In the genomic region with DNA sequence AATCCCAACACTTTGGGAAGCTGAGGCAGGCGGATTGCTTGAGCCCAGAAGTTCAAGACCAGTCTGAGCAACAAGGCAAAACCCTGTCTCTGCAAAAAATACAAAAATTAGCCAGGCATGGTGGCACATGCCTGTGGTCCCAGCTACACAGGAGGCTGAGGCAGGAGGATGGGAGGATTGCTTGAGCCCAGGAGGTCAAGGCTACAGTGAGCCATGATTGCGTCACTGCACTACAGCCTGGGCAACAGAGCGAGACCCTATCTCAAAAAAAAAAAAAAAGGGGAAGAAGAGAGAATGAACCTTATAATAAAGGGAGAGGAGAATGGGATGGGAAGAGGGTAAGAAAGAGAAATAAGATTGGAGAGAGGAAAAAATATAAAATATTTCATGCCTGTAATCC, we compare ENCODE assay signal across 6 cellular contexts. TPM values are rescaled to one million over a fixed set of nuclear protein-coding genes. Genes with fewer than 3 reads are reported as not detected.
A peak's percentile ranks its signal among the peaks of the same experiment; 100 is the strongest.
DNase-seq lines count a peak whose midpoint lies in the region; ATAC-seq, FAIRE-seq and TF ChIP-seq lines count a peak whose summit lies in the region.
"Not testable (repeated sequence)": the region's sequence is repeated elsewhere in the genome, so short reads cannot be mapped to it uniquely, and the experiment has no call there.

No MANE protein-coding gene starts in this region.

- DNase-seq in CD14-positive monocyte (ENCODE audit: low spot score); caudate nucleus (lab: John Stamatoyannopoulos, UW); HepG2 (ENCODE audit: low spot score): not testable (repeated sequence)

- 100% methylated on average over 3 of the region's 3 CpGs for WGBS in HepG2 (ENCODE audit: low lambda C conversion rate)

- ATAC-seq in activated T-helper 17 cell treated with anti-CD3 and anti-CD28 coated beads, Interleukin-2, amount 50 U/mL, for 72 hours (replicated peaks); HepG2: not testable (repeated sequence)

- intact Hi-C loops in CD14-positive monocyte (cut with micrococcal nuclease), result not testable (repeated sequence)
- intact Hi-C loops in HepG2 (cut with micrococcal nuclease; ENCODE audit: unreplicated experiment), result loop anchor here (10.0 kb wide), 1 partner anchor 56 kb away; no protein-coding TSS in a partner anchor

- H3K79me2 ChIP-seq in HepG2 (ENCODE audit: insufficient read depth, low read length), result not testable (repeated sequence)

- not testable (repeated sequence) for H4K20me1 ChIP-seq in HepG2 (ENCODE audit: insufficient read depth, low read length)

- H2AFZ ChIP-seq in HepG2 (ENCODE audit: low read length), result not testable (repeated sequence)

- H3K4me1 Mint-ChIP-seq in CD14-positive monocyte; activated T-helper 17 cell treated with anti-CD3 and anti-CD28 coated beads, Interleukin-2, amount 50 U/mL, for 72 hours: not testable (repeated sequence)

- POLR2A ChIA-PET in HepG2 (lab: Yijun Ruan, JAX), result not testable (repeated sequence)

- TF ChIP-seq POLR2A in HepG2 (IDR thresholded peaks at IDR 0.05; ENCODE audit: insufficient read depth in 1 of 2, low read depth in 2 of 2, low read length in 2 of 2), result not testable (repeated sequence)

- not testable (repeated sequence) for H3K4me3 ChIP-seq in HepG2 (replicated peaks in 1 of 3; ENCODE audit: insufficient read depth in 1 of 3, low read depth in 2 of 3, low read length in 3 of 3); rectal smooth muscle tissue (ENCODE audit: low read length)

- TF ChIP-seq EP300 in Ishikawa (IDR thresholded peaks at IDR 0.05; ENCODE audit: borderline replicate concordance); HepG2 (IDR thresholded peaks at IDR 0.05; ENCODE audit: low read depth in 2 of 2, low read length in 2 of 2); HepG2 (CRISPR knock-in tag; IDR thresholded peaks at IDR 0.05; ENCODE audit: borderline replicate concordance): not testable (repeated sequence)

- H3K27me3 Mint-ChIP-seq in CD14-positive monocyte (ENCODE audit: low read depth in 3 of 3); activated T-helper 17 cell treated with anti-CD3 and anti-CD28 coated beads, Interleukin-2, amount 50 U/mL, for 72 hours: not testable (repeated sequence)

- H3K36me3 ChIP-seq in HepG2 (replicated peaks in 1 of 2; ENCODE audit: control insufficient read depth in 1 of 2, insufficient read depth in 2 of 2, low read length in 2 of 2) (peaks cover 37 to 77% of the 10 kb centered on the region in 2 experiments; a peak in 4 of 5 replicates), rectal smooth muscle tissue (ENCODE audit: control insufficient read depth, insufficient read depth, low read length) (peaks cover 45% of the 10 kb centered on the region)

- H3K4me1 ChIP-seq in HepG2 (ENCODE audit: insufficient read depth, low read length); rectal smooth muscle tissue (ENCODE audit: control insufficient read depth, insufficient read depth, low read length): not testable (repeated sequence)

- H3K36me3 Mint-ChIP-seq in CD14-positive monocyte, result peaks cover 90 to 100% of the 10 kb centered on the region in 2 donors
- peaks cover 78% of the 10 kb centered on the region for H3K36me3 Mint-ChIP-seq in activated T-helper 17 cell treated with anti-CD3 and anti-CD28 coated beads, Interleukin-2, amount 50 U/mL, for 72 hours (ENCODE audit: low read depth)

- H3K4me2 ChIP-seq in HepG2 (ENCODE audit: low read depth, low read length), result not testable (repeated sequence)

- CTCF ChIA-PET in HepG2 (lab: Yijun Ruan, JAX; ENCODE audit: low intra/inter-chr PET ratio, low total read pairs), result not testable (repeated sequence)

- not testable (repeated sequence) for H3K9ac ChIP-seq in HepG2 (ENCODE audit: insufficient read depth, low read depth, low read length); rectal smooth muscle tissue (ENCODE audit: low read length)

- TF ChIP-seq RAD21 in Ishikawa (IDR thresholded peaks at IDR 0.05; ENCODE audit: low read depth); HepG2 (CRISPR knock-in tag; IDR thresholded peaks at IDR 0.05): not testable (repeated sequence)

- BruUV-seq in HepG2 (replicated peaks; lab: Mats Ljungman, UMichigan), result not testable (repeated sequence)

- not testable (repeated sequence) for TF ChIP-seq CTCF in CD14-positive monocyte (IDR thresholded peaks at IDR 0.05); HepG2 (CRISPR knock-in tag; IDR thresholded peaks at IDR 0.05)

- H3K27ac ChIP-seq in caudate nucleus (ENCODE audit: low read depth, low read length) (peak overlapping the region; percentile 95), rectal smooth muscle tissue (ENCODE audit: low read depth, low read length) (peak overlapping the region; percentile 77)
- H3K27ac ChIP-seq in HepG2 (ENCODE audit: extremely low read length, insufficient read depth, low read length), result not testable (repeated sequence)

- H3K9me3 ChIP-seq in HepG2 (ENCODE audit: low read length), result not testable (repeated sequence)

- peak overlapping the region in 4 of 7 donors; percentile 15 to 64 (median 48) for H3K27ac Mint-ChIP-seq in CD14-positive monocyte
- H3K27ac Mint-ChIP-seq in activated T-helper 17 cell treated with anti-CD3 and anti-CD28 coated beads, Interleukin-2, amount 50 U/mL, for 72 hours, result peak overlapping the region; percentile 20

- in situ Hi-C loops in HepG2 (cut with HindIII; ENCODE audit: extremely low pct_ligation_motif_present, low pct_unique_long_range_greater_than_20kb), result not testable (repeated sequence)

- not testable (repeated sequence) for H3K4me3 Mint-ChIP-seq in CD14-positive monocyte; activated T-helper 17 cell treated with anti-CD3 and anti-CD28 coated beads, Interleukin-2, amount 50 U/mL, for 72 hours

- not testable (repeated sequence) for FAIRE-seq in HepG2 (lab: Jason Lieb, UNC)

- not testable (repeated sequence) for H3K27me3 ChIP-seq in HepG2 (ENCODE audit: control insufficient read depth in 1 of 2, insufficient read depth in 2 of 2, low read length in 2 of 2); rectal smooth muscle tissue (ENCODE audit: control insufficient read depth, insufficient read depth, low read length)

- H3K9me3 Mint-ChIP-seq in CD14-positive monocyte; activated T-helper 17 cell treated with anti-CD3 and anti-CD28 coated beads, Interleukin-2, amount 50 U/mL, for 72 hours: not testable (repeated sequence)

TF ChIP-seq in Ishikawa, 13 proteins besides CTCF, POLR2A, EP300 and RAD21:
- TF ChIP-seq CEBPB (IDR thresholded peaks at IDR 0.05), result 0 out of 2 replicates have a peak, but pooled peaks have one; percentile 30

TF ChIP-seq in HepG2, 621 proteins besides CTCF, POLR2A, EP300 and RAD21:
- TF ChIP-seq CEBPB (IDR thresholded peaks at IDR 0.05; ENCODE audit: borderline replicate concordance, low read depth, low read length) (0 out of 2 replicates have a peak, but pooled peaks have one; percentile 15), ZNF121 (CRISPR knock-in tag; IDR thresholded peaks at IDR 0.05) (peak; percentile 85)
- TF ChIP-seq, protein P1, sequence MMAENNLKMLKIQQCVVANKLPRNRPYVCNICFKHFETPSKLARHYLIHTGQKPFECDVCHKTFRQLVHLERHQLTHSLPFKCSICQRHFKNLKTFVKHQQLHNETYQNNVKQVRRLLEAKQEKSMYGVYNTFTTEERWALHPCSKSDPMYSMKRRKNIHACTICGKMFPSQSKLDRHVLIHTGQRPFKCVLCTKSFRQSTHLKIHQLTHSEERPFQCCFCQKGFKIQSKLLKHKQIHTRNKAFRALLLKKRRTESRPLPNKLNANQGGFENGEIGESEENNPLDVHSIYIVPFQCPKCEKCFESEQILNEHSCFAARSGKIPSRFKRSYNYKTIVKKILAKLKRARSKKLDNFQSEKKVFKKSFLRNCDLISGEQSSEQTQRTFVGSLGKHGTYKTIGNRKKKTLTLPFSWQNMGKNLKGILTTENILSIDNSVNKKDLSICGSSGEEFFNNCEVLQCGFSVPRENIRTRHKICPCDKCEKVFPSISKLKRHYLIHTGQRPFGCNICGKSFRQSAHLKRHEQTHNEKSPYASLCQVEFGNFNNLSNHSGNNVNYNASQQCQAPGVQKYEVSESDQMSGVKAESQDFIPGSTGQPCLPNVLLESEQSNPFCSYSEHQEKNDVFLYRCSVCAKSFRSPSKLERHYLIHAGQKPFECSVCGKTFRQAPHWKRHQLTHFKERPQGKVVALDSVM (CRISPR knock-in tag; IDR thresholded peaks at IDR 0.05), result peak; percentile 75

RNA-seq across cellular contexts. Expression of a gene that starts 45.8 kb away (rescaled TPM):
- polyA plus RNA-seq in CD14-positive monocyte, result under 1 TPM in 1 of 2 donors, not detected in 1; 0.30 TPM
- 1 to 10 TPM; 2.0 to 5.6 TPM for total RNA-seq in activated T-helper 17 cell treated with anti-CD3 and anti-CD28 coated beads, Interleukin-2, amount 50 U/mL, for 72 hours
- total RNA-seq in HepG2 (2016; rRNA removed; fragmentation: Illumina TruSeq; extraction: Trizol), result 87.3 and 118 TPM in 2 replicates
- total RNA-seq in HepG2 (2016; cell fraction: cytosol; rRNA removed; fragmentation: Illumina TruSeq; extraction: Trizol; ENCODE audit: low read depth), result 26.7 and 31.6 TPM in 2 replicates
- 88.1 and 122 TPM in 2 replicates for total RNA-seq in HepG2 (2016; cell fraction: insoluble cytoplasmic fraction; rRNA removed; fragmentation: Illumina TruSeq; extraction: Trizol)
- total RNA-seq in HepG2 (2016; cell fraction: membrane; rRNA removed; fragmentation: Illumina TruSeq; extraction: Trizol), result 58.6 and 66.6 TPM in 2 replicates
- 44.6 and 56.3 TPM in 2 replicates for total RNA-seq in HepG2 (2016; cell fraction: nucleus; rRNA removed; fragmentation: Illumina TruSeq; extraction: Trizol)
- 154 and 170 TPM in 2 replicates for polyA plus RNA-seq in HepG2 (2011; rRNA removed)
- polyA plus RNA-seq in HepG2 (2011; cell fraction: cytosol; rRNA removed), result 162 and 171 TPM in 2 replicates
- polyA plus RNA-seq in HepG2 (2011; cell fraction: nucleus; rRNA removed), result 53.1 and 70.6 TPM in 2 replicates
- 126 and 138 TPM in 2 replicates for polyA plus RNA-seq in HepG2 (2012)
- polyA plus RNA-seq in HepG2 (2016; cell fraction: cytosol; fragmentation: Illumina TruSeq; extraction: Trizol; ENCODE audit: low read depth), result 27.0 and 31.1 TPM in 2 replicates
- polyA plus RNA-seq in HepG2 (2016; cell fraction: insoluble cytoplasmic fraction; fragmentation: Illumina TruSeq; extraction: Trizol; ENCODE audit: low read depth), result 141 and 149 TPM in 2 replicates
- polyA plus RNA-seq in HepG2 (2016; cell fraction: membrane; fragmentation: Illumina TruSeq; extraction: Trizol; ENCODE audit: low read depth), result 56.2 and 67.0 TPM in 2 replicates
- polyA plus RNA-seq in HepG2 (2016; cell fraction: nucleus; fragmentation: Illumina TruSeq; extraction: Trizol; ENCODE audit: insufficient read depth, low read depth), result 75.2 and 77.3 TPM in 2 replicates
- polyA minus RNA-seq in HepG2 (2011; rRNA and poly(A)+ RNA removed; ENCODE audit: low replicate concordance), result 19.4 and 304 TPM in 2 replicates
- 55.4 and 68.2 TPM in 2 replicates for polyA minus RNA-seq in HepG2 (2011; cell fraction: cytosol; rRNA and poly(A)+ RNA removed)
- 58.6 and 76.2 TPM in 2 replicates for polyA minus RNA-seq in HepG2 (2011; cell fraction: nucleus; rRNA and poly(A)+ RNA removed)

Comparison
In these comparisons a context has a peak if more than half of its experiments do, and no peak if none do; other contexts are left out.
1. RNA of a gene that starts 45.8 kb away (total RNA-seq): 26.7 to 122 TPM in HepG2; 2.0 to 5.6 TPM in activated T-helper 17 cell treated with anti-CD3 and anti-CD28 coated beads, Interleukin-2, amount 50 U/mL, for 72 hours; every median in the first group is over 4 times any median in the second.